In genomic region chr5:42250-42649, GRCh38 we compare ENCODE assay signal across 10 cellular contexts. TPM values are rescaled to one million over a fixed set of nuclear protein-coding genes. Genes with fewer than 3 reads are reported as not detected.
DNase-seq lines count a peak whose midpoint lies in the region; ATAC-seq and TF ChIP-seq lines count a peak whose summit lies in the region.
"Had no signal": no experiment of that assay in that cellular context is flagged by ENCODE, and none has a peak within 500 bp of the region (broad histone marks: within the 10 kb centered on the region; RNA-seq: fewer than 3 reads in every experiment).

No MANE protein-coding gene starts in this region.

- no peak for ATAC-seq in HG03521 (IDR thresholded peaks at IDR 0.05; ENCODE audit: unreplicated experiment)
- ATAC-seq in HG03432 (IDR thresholded peaks at IDR 0.05; ENCODE audit: unreplicated experiment): no peak

- H3K27ac ChIP-seq in A673 (ENCODE audit: low read depth, low read length, poor library complexity, severe bottlenecking): no peak overlapping the region
- no peak overlapping the region for H3K27ac ChIP-seq in ascending aorta
- no peak overlapping the region for H3K27ac ChIP-seq in sigmoid colon
- H3K27ac ChIP-seq: SK-N-MC had no signal

- H3K4me3 ChIP-seq in A673 (ENCODE audit: low read depth, low read length, poor library complexity, severe bottlenecking) (no peak overlapping the region), HFF-Myc (replicated peaks; ENCODE audit: low read depth, low read length) (no peak overlapping the region), ascending aorta (no peak overlapping the region), sigmoid colon (no peak overlapping the region)
- H3K4me3 ChIP-seq: SK-N-MC had no signal

- H3K27me3 ChIP-seq in A673 (replicated peaks; ENCODE audit: insufficient read depth, low read depth, low read length, poor library complexity) (peaks cover 85% of the 10 kb centered on the region), ascending aorta (no peaks in the 10 kb centered on the region), sigmoid colon (peaks cover 0 to 16% (median 0%) of the 10 kb centered on the region in 3 donors)

- no peaks in the 10 kb centered on the region for H3K9me3 ChIP-seq in A673 (ENCODE audit: low read depth, low read length, poor library complexity, severe bottlenecking)
- H3K9me3 ChIP-seq in ascending aorta: no peaks in the 10 kb centered on the region
- no peaks in the 10 kb centered on the region for H3K9me3 ChIP-seq in sigmoid colon

- no peak for TF ChIP-seq POLR2A in sigmoid colon (IDR thresholded peaks at IDR 0.05)

- intact Hi-C loops in A673 (cut with micrococcal nuclease; ENCODE audit: unreplicated experiment) (no loop called here), ascending aorta (cut with DNase I) (no loop called here), sigmoid colon (cut with DNase I) (no loop called here)

- BruUV-seq in A673 (replicated peaks; lab: Mats Ljungman, UMichigan): no TSS peak

- no peaks in the 10 kb centered on the region for H3K36me3 ChIP-seq in A673 (ENCODE audit: insufficient read depth, low read length, poor library complexity, severe bottlenecking)
- no peaks in the 10 kb centered on the region for H3K36me3 ChIP-seq in ascending aorta
- no peaks in the 10 kb centered on the region for H3K36me3 ChIP-seq in sigmoid colon

- DNase-seq in A673 (ENCODE audit: low spot score) (no peak), HFF-Myc (ENCODE audit: extremely low read depth, low read depth) (no peak), astrocyte of the hippocampus (ENCODE audit: low read depth, low spot score) (peak; percentile 62), islet precursor cell (peak; percentile 82), ascending aorta (ENCODE audit: low spot score in 2 of 2) (no peak), sigmoid colon (no peak)
- DNase-seq: effector CD8-positive, alpha-beta T cell had no signal

- TF ChIP-seq EP300 in sigmoid colon (IDR thresholded peaks at IDR 0.05): no peak

- TF ChIP-seq CTCF in A673 (conservative IDR thresholded peaks at IDR 0.05; ENCODE audit: low read depth, low read length): peak; percentile 48
- peak; percentile 57 for TF ChIP-seq CTCF in HFF-Myc (IDR thresholded peaks at IDR 0.05; ENCODE audit: low read depth, low read length, missing control alignments)
- peak in 1 of 3 experiments; percentile 7 for TF ChIP-seq CTCF in ascending aorta (IDR thresholded peaks at IDR 0.05)
- TF ChIP-seq CTCF in sigmoid colon (IDR thresholded peaks at IDR 0.05): no peak

- CTCF ChIA-PET in A673 (lab: Charles Lee): no interaction called here

- POLR2A ChIA-PET in A673 (lab: Charles Lee; ENCODE audit: low non-redundant PET): no interaction called here

- WGBS in sigmoid colon, 2 donors: 29 to 35% methylated on average over 6 of the region's 6 CpGs

- H3K4me1 ChIP-seq in A673 (ENCODE audit: insufficient read depth, low read length, poor library complexity, severe bottlenecking) (no peaks in the 10 kb centered on the region), ascending aorta (no peaks in the 10 kb centered on the region), sigmoid colon (no peaks in the 10 kb centered on the region)

RNA-seq across cellular contexts. Expression of gene PLEKHG4B, which starts 49.7 kb away (rescaled TPM):
- 0.28 and 0.33 TPM in 2 replicates for total RNA-seq in A673 (2021)
- not detected for total RNA-seq in ascending aorta
- 1 to 10 TPM in 1 of 4 donors, under 1 TPM in 3; 0.14 to 1.9 (median 0.43) TPM for total RNA-seq in sigmoid colon
- under 1 TPM in 1 of 3 donors, not detected in 2; 0.04 TPM for polyA plus RNA-seq in sigmoid colon

Comparison
In these comparisons a context has a peak if more than half of its experiments do, and no peak if none do; other contexts are left out.
1. DNase-seq: peak in astrocyte of the hippocampus (single experiment) and islet precursor cell (single experiment); none in A673 (single experiment), HFF-Myc (single experiment), ascending aorta (0 of 2) and sigmoid colon (single experiment).
2. CTCF ChIP-seq: peak in A673 (single experiment) and HFF-Myc (single experiment); none in sigmoid colon (0 of 4).